ENCODE assay signal across 39 cellular contexts in the genomic region with DNA sequence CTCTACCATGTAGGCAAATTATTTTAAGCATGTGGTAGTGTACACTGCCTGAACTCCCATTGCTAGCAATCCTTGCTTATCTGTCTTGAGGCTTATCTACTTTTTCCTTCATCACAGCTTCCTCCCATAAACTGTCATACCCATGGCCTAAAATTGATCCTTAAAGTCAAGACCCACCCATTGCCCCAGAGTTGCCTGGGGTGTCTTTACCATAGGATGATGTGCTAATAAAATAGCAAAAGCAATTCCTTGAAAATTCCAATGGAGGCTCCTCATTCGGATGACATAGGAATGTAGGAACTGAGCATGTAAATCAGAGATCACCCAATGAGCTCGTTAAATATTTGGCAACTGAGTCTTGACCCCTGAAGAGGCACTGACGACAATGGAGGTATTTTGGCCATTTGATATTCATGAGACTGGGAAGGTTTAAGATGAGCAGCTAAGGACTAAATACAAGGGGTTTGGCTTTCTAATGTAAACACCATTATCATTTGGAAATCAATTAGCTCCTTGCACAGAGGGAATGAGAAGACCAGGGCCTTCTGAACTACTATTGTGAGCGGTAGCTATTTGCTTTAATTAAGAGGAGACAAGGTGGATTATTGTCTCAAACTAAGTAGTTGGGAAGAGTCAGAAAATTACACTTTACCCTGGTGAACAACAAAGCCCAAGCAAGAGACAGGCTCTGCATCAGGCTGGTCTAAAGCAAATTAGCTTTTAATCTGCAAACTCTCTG.
"Had no signal": no experiment of that assay in that cellular context is flagged by ENCODE, and none has a peak within 500 bp of the region (broad histone marks: within the 10 kb centered on the region; RNA-seq: fewer than 3 reads in every experiment).

No MANE protein-coding gene starts in this region.

- H3K36me3 Mint-ChIP-seq: activated naive CD4-positive, alpha-beta T cell treated with anti-CD3 and anti-CD28 coated beads, Interleukin-2, amount 50 U/mL, for 24 hours; activated naive CD8-positive, alpha-beta T cell treated with anti-CD3 and anti-CD28 coated beads, Interleukin-2, amount 10 ng/mL, durations not matched to agents 7 days and 5 days had no signal

- H2AFZ ChIP-seq: PC-9 had no signal

- H3K4me3 Mint-ChIP-seq: activated CD4-positive, alpha-beta memory T cell treated with anti-CD3 and anti-CD28 coated beads, Interleukin-2, amount 10 ng/mL, durations not matched to agents 7 days and 5 days; activated CD8-positive, alpha-beta memory T cell treated with anti-CD3 and anti-CD28 coated beads, Interleukin-2, amount 10 ng/mL, durations not matched to agents 7 days and 5 days; activated naive CD4-positive, alpha-beta T cell treated with anti-CD3 and anti-CD28 coated beads, Interleukin-2, amount 50 U/mL, for 24 hours; activated naive CD8-positive, alpha-beta T cell treated with anti-CD3 and anti-CD28 coated beads, Interleukin-2, amount 10 ng/mL, durations not matched to agents 7 days and 5 days; central memory CD8-positive, alpha-beta T cell had no signal

- ATAC-seq: activated CD8-positive, alpha-beta memory T cell treated with anti-CD3 and anti-CD28 coated beads, Interleukin-2, amount 10 ng/mL, durations not matched to agents 7 days and 5 days; Right ventricle myocardium inferior; SK-N-SH treated with all-trans-retinoic acid at 6 μM for 48 hours had no signal

- H3K9me3 Mint-ChIP-seq: activated naive CD4-positive, alpha-beta T cell treated with anti-CD3 and anti-CD28 coated beads, Interleukin-2, amount 50 U/mL, for 24 hours; activated naive CD8-positive, alpha-beta T cell treated with anti-CD3 and anti-CD28 coated beads, Interleukin-2, amount 10 ng/mL, durations not matched to agents 7 days and 5 days; central memory CD8-positive, alpha-beta T cell had no signal

- H3K4me2 ChIP-seq: PC-9 had no signal

- H3K4me1 Mint-ChIP-seq: activated CD8-positive, alpha-beta memory T cell treated with anti-CD3 and anti-CD28 coated beads, Interleukin-2, amount 10 ng/mL, durations not matched to agents 7 days and 5 days; activated naive CD4-positive, alpha-beta T cell treated with anti-CD3 and anti-CD28 coated beads, Interleukin-2, amount 50 U/mL, for 24 hours; central memory CD8-positive, alpha-beta T cell had no signal

- H3K4me1 ChIP-seq: ascending aorta had no signal

- H3K27ac Mint-ChIP-seq: activated CD4-positive, alpha-beta memory T cell treated with anti-CD3 and anti-CD28 coated beads, Interleukin-2, amount 10 ng/mL, durations not matched to agents 7 days and 5 days; activated CD8-positive, alpha-beta memory T cell treated with anti-CD3 and anti-CD28 coated beads, Interleukin-2, amount 10 ng/mL, durations not matched to agents 7 days and 5 days; activated naive CD4-positive, alpha-beta T cell treated with anti-CD3 and anti-CD28 coated beads, Interleukin-2, amount 50 U/mL, for 24 hours; activated naive CD8-positive, alpha-beta T cell treated with anti-CD3 and anti-CD28 coated beads, Interleukin-2, amount 10 ng/mL, durations not matched to agents 7 days and 5 days had no signal

- H3K27ac ChIP-seq: ascending aorta, cardiac muscle cell, PC-9, RWPE1, VCaP had no signal

- H3K36me3 ChIP-seq: ascending aorta, cardiac muscle cell, MG63 had no signal

- H3K27me3 Mint-ChIP-seq: activated CD8-positive, alpha-beta memory T cell treated with anti-CD3 and anti-CD28 coated beads, Interleukin-2, amount 10 ng/mL, durations not matched to agents 7 days and 5 days had no signal

- DNase-seq: activated CD4-positive, alpha-beta memory T cell treated with anti-CD3 and anti-CD28 coated beads, Interleukin-2, amount 10 ng/mL, durations not matched to agents 7 days and 5 days; activated CD4-positive, alpha-beta T cell treated with anti-CD3 and anti-CD28 coated beads for 1 hour; activated CD4-positive, alpha-beta T cell treated with anti-CD3 and anti-CD28 coated beads for 48 hours; activated CD4-positive, CD25-positive, alpha-beta regulatory T cell; activated CD8-positive, alpha-beta memory T cell treated with anti-CD3 and anti-CD28 coated beads for 24 hours; activated CD8-positive, alpha-beta memory T cell treated with anti-CD3 and anti-CD28 coated beads, Interleukin-2, amount 10 ng/mL, durations not matched to agents 7 days and 5 days; activated CD8-positive, alpha-beta memory T cell treated with anti-CD3 and anti-CD28 coated beads, Interleukin-2, amount 50 U/mL, for 48 hours; activated effector memory CD4-positive, alpha-beta T cell treated with Interleukin-2 at 50 U/mL for 16 hours; activated naive CD4-positive, alpha-beta T cell; activated naive CD8-positive, alpha-beta T cell treated with anti-CD3 and anti-CD28 coated beads, Interleukin-2, amount 10 ng/mL, durations not matched to agents 7 days and 5 days; activated T-cell treated with anti-CD3 and anti-CD28 coated beads, Interleukin-2, amount 50 U/mL, for 48 hours; amygdala; Kasumi-1; KG1; MG63; NCI-H1048; NCI-H1417; NCI-H146; NCI-H187; NCI-H2029 treated with DMSO at 0.1 percent for 48 hours; NCI-H2107; NCI-H2171; NCI-H510A; NCI-H526; NCI-H748 treated with DMSO at 0.1 percent for 48 hours; NK-92 treated with Interleukin-12 subunit alpha and Interleukin-12 subunit beta, amount 100 ng/mL, for 24 hours; PC-9; SIG-M5; T-helper 1 cell; T-helper 2 cell; T-helper 9 cell had no signal

- H3K4me3 ChIP-seq: ascending aorta, cardiac muscle cell, MG63, PC-9 had no signal

- H3K27me3 ChIP-seq: ascending aorta had no signal

- H3K9me3 ChIP-seq: ascending aorta, MG63 had no signal
